In genomic region chr2:143701785-143702184, GRCh38 we compare ENCODE assay signal across 2 cellular contexts.
TF ChIP-seq lines count a peak whose summit lies in the region.

No MANE protein-coding gene starts in this region.

TF ChIP-seq in IMR-90, 13 proteins besides CTCF, POLR2A, EP300 and RAD21 (continued from another document):
- no peak for TF ChIP-seq ELK1 (IDR thresholded peaks at IDR 0.05; ENCODE audit: borderline replicate concordance, low read depth, low read length)
- no peak for TF ChIP-seq RCOR1 (IDR thresholded peaks at IDR 0.05; ENCODE audit: insufficient replicate concordance, low read length)
- no peak for TF ChIP-seq MAZ (IDR thresholded peaks at IDR 0.05; ENCODE audit: borderline replicate concordance, low read depth, low read length)

TF ChIP-seq in WTC11, 78 proteins besides CTCF, POLR2A, EP300 and RAD21 (continued from another document):
- TF ChIP-seq CREB1 (CRISPR knock-in tag; IDR thresholded peaks at IDR 0.05) (no peak), USF1 (CRISPR knock-in tag; IDR thresholded peaks at IDR 0.05) (no peak), FOXJ3 (CRISPR knock-in tag; IDR thresholded peaks at IDR 0.05; ENCODE audit: borderline replicate concordance) (no peak), ELF4 (CRISPR knock-in tag; IDR thresholded peaks at IDR 0.05; ENCODE audit: low read depth) (no peak), IRF2 (CRISPR knock-in tag; IDR thresholded peaks at IDR 0.05; ENCODE audit: borderline replicate concordance, low read depth) (no peak), GABPB1 (CRISPR knock-in tag; IDR thresholded peaks at IDR 0.05) (no peak), NR3C1 (CRISPR knock-in tag; conservative IDR thresholded peaks at IDR 0.05; ENCODE audit: low read depth) (no peak), SMAD3 (CRISPR knock-in tag; IDR thresholded peaks at IDR 0.05; ENCODE audit: borderline replicate concordance) (no peak), TEAD1 (CRISPR knock-in tag; IDR thresholded peaks at IDR 0.05) (no peak), NR1H2 (CRISPR knock-in tag; IDR thresholded peaks at IDR 0.05) (no peak), MLX (CRISPR knock-in tag; IDR thresholded peaks at IDR 0.05) (no peak), FOXP1 (CRISPR knock-in tag; IDR thresholded peaks at IDR 0.05; ENCODE audit: borderline replicate concordance) (no peak), E2F4 (CRISPR knock-in tag; IDR thresholded peaks at IDR 0.05; ENCODE audit: borderline replicate concordance, low read depth) (no peak), ZMAT4 (CRISPR knock-in tag; IDR thresholded peaks at IDR 0.05) (no peak), ETV6 (CRISPR knock-in tag; IDR thresholded peaks at IDR 0.05) (no peak), CDX4 (CRISPR knock-in tag; IDR thresholded peaks at IDR 0.05; ENCODE audit: borderline replicate concordance) (no peak), ZNF281 (CRISPR knock-in tag; IDR thresholded peaks at IDR 0.05) (no peak)
